17 cellular contexts compared by ENCODE assay signal in genomic region chr17:17156107-17156506, GRCh38. TPM values are rescaled to one million over a fixed set of nuclear protein-coding genes. Genes with fewer than 3 reads are reported as not detected.
DNase-seq lines count a peak whose midpoint lies in the region; FAIRE-seq and TF ChIP-seq lines count a peak whose summit lies in the region.
"Had no signal": no experiment of that assay in that cellular context is flagged by ENCODE, and none has a peak within 500 bp of the region (broad histone marks: within the 10 kb centered on the region; RNA-seq: fewer than 3 reads in every experiment).

No MANE protein-coding gene starts in this region.

- no CpG with 5 or more reads among the region's 4 CpGs for WGBS in suprapubic skin

- no peak overlapping the region for H3K4me3 Mint-ChIP-seq in activated CD4-positive, alpha-beta T cell treated with anti-CD3 and anti-CD28 coated beads, Interleukin-2, amount 10 ng/mL, durations not matched to agents 7 days and 5 days

- no peak for TF ChIP-seq EP300 in suprapubic skin (IDR thresholded peaks at IDR 0.05)

- peaks cover 64% of the 10 kb centered on the region for H3K36me3 Mint-ChIP-seq in activated CD4-positive, alpha-beta T cell treated with anti-CD3 and anti-CD28 coated beads, Interleukin-2, amount 10 ng/mL, durations not matched to agents 7 days and 5 days (ENCODE audit: low read depth)

- H3K36me3 ChIP-seq in suprapubic skin = peaks cover 85% of the 10 kb centered on the region

- DNase-seq in activated CD4-positive, alpha-beta T cell treated with anti-CD3 and anti-CD28 coated beads, Interleukin-2, amount 10 ng/mL, durations not matched to agents 7 days and 5 days = no peak
- DNase-seq in activated CD4-positive, alpha-beta T cell treated with anti-CD3 and anti-CD28 coated beads, Interleukin-2, amount 50 U/mL, for 4 hours = no peak
- peak; percentile 20 for DNase-seq in T1000 (lab: John Stamatoyannopoulos, UW)
- peak; percentile 93 for DNase-seq in fibroblast of the aortic adventitia (ENCODE audit: low read depth)
- no peak for DNase-seq in suprapubic skin (ENCODE audit: low spot score in 2 of 2)
- DNase-seq in NCI-H1092 treated with DMSO at 0.1 percent for 48 hours (lab: John Stamatoyannopoulos, UW) = no peak
- DNase-seq in urothelium cell line (ENCODE audit: low spot score) = no peak
- DNase-seq in activated T-cell treated with anti-CD3 and anti-CD28 coated beads, Interleukin-2, amount 50 U/mL, for 1 hour = no peak
- DNase-seq: activated CD4-positive, alpha-beta T cell treated with anti-CD3 and anti-CD28 coated beads for 4 hours; activated effector memory CD4-positive, alpha-beta T cell treated with Interleukin-2 at 50 U/mL for 16 hours; central memory CD4-positive, alpha-beta T cell; KBM-7; NCI-H1930; spleen; upper lobe of left lung had no signal

- TF ChIP-seq POLR2A in suprapubic skin (IDR thresholded peaks at IDR 0.05) = no peak

- peak overlapping the region; percentile 5 for H3K27ac ChIP-seq in suprapubic skin
- H3K27ac ChIP-seq: spleen, upper lobe of left lung had no signal

- no peaks in the 10 kb centered on the region for H3K27me3 ChIP-seq in suprapubic skin
- H3K27me3 ChIP-seq: spleen, upper lobe of left lung had no signal

- H3K27me3 Mint-ChIP-seq in activated CD4-positive, alpha-beta T cell treated with anti-CD3 and anti-CD28 coated beads, Interleukin-2, amount 10 ng/mL, durations not matched to agents 7 days and 5 days = no peaks in the 10 kb centered on the region

- TF ChIP-seq CTCF in fibroblast of the aortic adventitia (IDR thresholded peaks at IDR 0.05; ENCODE audit: insufficient read depth, low read length) (no peak), suprapubic skin (IDR thresholded peaks at IDR 0.05) (no peak)

- H3K4me3 ChIP-seq in fibroblast of the aortic adventitia (ENCODE audit: low read depth, low read length) (no peak overlapping the region), suprapubic skin (no peak overlapping the region)
- H3K4me3 ChIP-seq: spleen, upper lobe of left lung had no signal

- POLR2A ChIA-PET in activated CD4-positive, alpha-beta T cell treated with anti-CD3 and anti-CD28 coated beads, Interleukin-2, amount 10 ng/mL, durations not matched to agents 7 days and 5 days (lab: Charles Lee) = no interaction called here

- peak overlapping the region; percentile 63 for H3K27ac Mint-ChIP-seq in activated CD4-positive, alpha-beta T cell treated with anti-CD3 and anti-CD28 coated beads, Interleukin-2, amount 10 ng/mL, durations not matched to agents 7 days and 5 days

- no peaks in the 10 kb centered on the region for H3K9me3 Mint-ChIP-seq in activated CD4-positive, alpha-beta T cell treated with anti-CD3 and anti-CD28 coated beads, Interleukin-2, amount 10 ng/mL, durations not matched to agents 7 days and 5 days

- H3K4me1 ChIP-seq in suprapubic skin = peaks cover 38% of the 10 kb centered on the region

- no peaks in the 10 kb centered on the region for H3K9me3 ChIP-seq in suprapubic skin
- H3K9me3 ChIP-seq: spleen, upper lobe of left lung had no signal

- CTCF ChIA-PET in activated CD4-positive, alpha-beta T cell treated with anti-CD3 and anti-CD28 coated beads, Interleukin-2, amount 10 ng/mL, durations not matched to agents 7 days and 5 days (lab: Charles Lee) = interaction anchor here (0.6 to 1.5 kb wide), 5 partner anchors 8 to 157 kb away, joined by 3 to 4 read pairs (median 3); no protein-coding TSS in a partner anchor

- no peak for FAIRE-seq in urothelium cell line (lab: Jason Lieb, UNC)
- FAIRE-seq: A204.1, GM18507 had no signal

- peaks cover 54% of the 10 kb centered on the region for H3K4me1 Mint-ChIP-seq in activated CD4-positive, alpha-beta T cell treated with anti-CD3 and anti-CD28 coated beads, Interleukin-2, amount 10 ng/mL, durations not matched to agents 7 days and 5 days

RNA-seq across cellular contexts. Expression of gene PLD6, which starts 50.0 kb away (rescaled TPM):
- 10 to 100 TPM; 10.9 to 11.8 TPM for total RNA-seq in activated CD4-positive, alpha-beta T cell treated with anti-CD3 and anti-CD28 coated beads, Interleukin-2, amount 10 ng/mL, durations not matched to agents 7 days and 5 days
- 3.1 and 4.3 TPM in 2 replicates for total RNA-seq in fibroblast of the aortic adventitia (ENCODE audit: low replicate concordance)
- 1 to 10 TPM; 3.3 to 9.1 (median 5.2) TPM for total RNA-seq in suprapubic skin

Comparison
In these comparisons a context has a peak if more than half of its experiments do, and no peak if none do; other contexts are left out.
1. DNase-seq: peak in T1000 (single experiment) and fibroblast of the aortic adventitia (single experiment); none in activated CD4-positive, alpha-beta T cell treated with anti-CD3 and anti-CD28 coated beads, Interleukin-2, amount 10 ng/mL, durations not matched to agents 7 days and 5 days (single experiment), activated CD4-positive, alpha-beta T cell treated with anti-CD3 and anti-CD28 coated beads, Interleukin-2, amount 50 U/mL, for 4 hours (0 of 2), suprapubic skin (0 of 2), NCI-H1092 treated with DMSO at 0.1 percent for 48 hours (single experiment), urothelium cell line (single experiment) and activated T-cell treated with anti-CD3 and anti-CD28 coated beads, Interleukin-2, amount 50 U/mL, for 1 hour (single experiment).